ENCODE assay signal across 1 cellular context in genomic region chr10:50739618-50740350, GRCh38.
TF ChIP-seq lines count a peak whose summit lies in the region.

ASAH2B (plus strand) TSS chr10:50739936; CDS start chr10:50745131, 5,195 bp downstream.

TF ChIP-seq in K562, 482 proteins besides CTCF, POLR2A, EP300 and RAD21 (continued from another document and continues in another):
- TF ChIP-seq, protein P1, sequence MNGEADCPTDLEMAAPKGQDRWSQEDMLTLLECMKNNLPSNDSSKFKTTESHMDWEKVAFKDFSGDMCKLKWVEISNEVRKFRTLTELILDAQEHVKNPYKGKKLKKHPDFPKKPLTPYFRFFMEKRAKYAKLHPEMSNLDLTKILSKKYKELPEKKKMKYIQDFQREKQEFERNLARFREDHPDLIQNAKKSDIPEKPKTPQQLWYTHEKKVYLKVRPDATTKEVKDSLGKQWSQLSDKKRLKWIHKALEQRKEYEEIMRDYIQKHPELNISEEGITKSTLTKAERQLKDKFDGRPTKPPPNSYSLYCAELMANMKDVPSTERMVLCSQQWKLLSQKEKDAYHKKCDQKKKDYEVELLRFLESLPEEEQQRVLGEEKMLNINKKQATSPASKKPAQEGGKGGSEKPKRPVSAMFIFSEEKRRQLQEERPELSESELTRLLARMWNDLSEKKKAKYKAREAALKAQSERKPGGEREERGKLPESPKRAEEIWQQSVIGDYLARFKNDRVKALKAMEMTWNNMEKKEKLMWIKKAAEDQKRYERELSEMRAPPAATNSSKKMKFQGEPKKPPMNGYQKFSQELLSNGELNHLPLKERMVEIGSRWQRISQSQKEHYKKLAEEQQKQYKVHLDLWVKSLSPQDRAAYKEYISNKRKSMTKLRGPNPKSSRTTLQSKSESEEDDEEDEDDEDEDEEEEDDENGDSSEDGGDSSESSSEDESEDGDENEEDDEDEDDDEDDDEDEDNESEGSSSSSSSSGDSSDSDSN (IDR thresholded peaks at IDR 0.05; ENCODE audit: borderline replicate concordance in 1 of 2, low read depth in 2 of 2, low read length in 2 of 2), result peak; percentile 77 to 90; a peak in 3 of 4 replicates
- TF ChIP-seq MLX (CRISPR knock-in tag; conservative IDR thresholded peaks at IDR 0.05) (no peak), JUN (IDR thresholded peaks at IDR 0.05; ENCODE audit: borderline replicate concordance, low read depth, low read length) (peak; percentile 5; the same call in 1 of the 2 replicates), JUN (CRISPR knock-in tag; IDR thresholded peaks at IDR 0.05; ENCODE audit: borderline replicate concordance) (no peak), PHB (CRISPR knock-in tag; IDR thresholded peaks at IDR 0.05) (no peak), ZNF184 (CRISPR knock-in tag; IDR thresholded peaks at IDR 0.05) (no peak), HOMEZ (CRISPR knock-in tag; IDR thresholded peaks at IDR 0.05) (no peak), SIN3A (IDR thresholded peaks at IDR 0.05; ENCODE audit: borderline replicate concordance in 2 of 2, control insufficient read depth in 1 of 2, low read depth in 2 of 2, low read length in 2 of 2) (peak; percentile 56 to 69; a peak in 2 of 4 replicates), CBX8 (IDR thresholded peaks at IDR 0.05; ENCODE audit: borderline replicate concordance, extremely low read depth, low read depth, low read length, poor library complexity, severe bottlenecking) (no peak), SIN3B (IDR thresholded peaks at IDR 0.05; ENCODE audit: low read depth) (peak; percentile 88), NCOA4 (IDR thresholded peaks at IDR 0.05; ENCODE audit: partially characterized antibody) (no peak), KLF16 (IDR thresholded peaks at IDR 0.05) (no peak), SPI1 (IDR thresholded peaks at IDR 0.05; ENCODE audit: borderline replicate concordance, low read depth, low read length) (no peak), NR2C2 (CRISPR knock-in tag; IDR thresholded peaks at IDR 0.05) (no peak), NR2C2 (tag; IDR thresholded peaks at IDR 0.05) (peak; percentile 65), ZNF347 (CRISPR knock-in tag; IDR thresholded peaks at IDR 0.05; ENCODE audit: low read depth) (no peak), PRMT5 (CRISPR knock-in tag; IDR thresholded peaks at IDR 0.05) (no peak), NBN (IDR thresholded peaks at IDR 0.05; ENCODE audit: low read depth) (peak; percentile 77; the same call in 1 of the 2 replicates), HNRNPUL1 (IDR thresholded peaks at IDR 0.05; ENCODE audit: low read length) (no peak), SMAD1 (IDR thresholded peaks at IDR 0.05; ENCODE audit: low read depth, low read length, partially characterized antibody) (peak; percentile 51), MEF2A (IDR thresholded peaks at IDR 0.05; ENCODE audit: control insufficient read depth, low read depth, low read length) (no peak), IRF9 (tag; IDR thresholded peaks at IDR 0.05) (no peak), HDAC1 (IDR thresholded peaks at IDR 0.05) (peak in 1 of 2 experiments; percentile 79; a peak in 2 of 4 replicates), ZBTB5 (IDR thresholded peaks at IDR 0.05) (peak; percentile 97)
- TF ChIP-seq, protein P2, sequence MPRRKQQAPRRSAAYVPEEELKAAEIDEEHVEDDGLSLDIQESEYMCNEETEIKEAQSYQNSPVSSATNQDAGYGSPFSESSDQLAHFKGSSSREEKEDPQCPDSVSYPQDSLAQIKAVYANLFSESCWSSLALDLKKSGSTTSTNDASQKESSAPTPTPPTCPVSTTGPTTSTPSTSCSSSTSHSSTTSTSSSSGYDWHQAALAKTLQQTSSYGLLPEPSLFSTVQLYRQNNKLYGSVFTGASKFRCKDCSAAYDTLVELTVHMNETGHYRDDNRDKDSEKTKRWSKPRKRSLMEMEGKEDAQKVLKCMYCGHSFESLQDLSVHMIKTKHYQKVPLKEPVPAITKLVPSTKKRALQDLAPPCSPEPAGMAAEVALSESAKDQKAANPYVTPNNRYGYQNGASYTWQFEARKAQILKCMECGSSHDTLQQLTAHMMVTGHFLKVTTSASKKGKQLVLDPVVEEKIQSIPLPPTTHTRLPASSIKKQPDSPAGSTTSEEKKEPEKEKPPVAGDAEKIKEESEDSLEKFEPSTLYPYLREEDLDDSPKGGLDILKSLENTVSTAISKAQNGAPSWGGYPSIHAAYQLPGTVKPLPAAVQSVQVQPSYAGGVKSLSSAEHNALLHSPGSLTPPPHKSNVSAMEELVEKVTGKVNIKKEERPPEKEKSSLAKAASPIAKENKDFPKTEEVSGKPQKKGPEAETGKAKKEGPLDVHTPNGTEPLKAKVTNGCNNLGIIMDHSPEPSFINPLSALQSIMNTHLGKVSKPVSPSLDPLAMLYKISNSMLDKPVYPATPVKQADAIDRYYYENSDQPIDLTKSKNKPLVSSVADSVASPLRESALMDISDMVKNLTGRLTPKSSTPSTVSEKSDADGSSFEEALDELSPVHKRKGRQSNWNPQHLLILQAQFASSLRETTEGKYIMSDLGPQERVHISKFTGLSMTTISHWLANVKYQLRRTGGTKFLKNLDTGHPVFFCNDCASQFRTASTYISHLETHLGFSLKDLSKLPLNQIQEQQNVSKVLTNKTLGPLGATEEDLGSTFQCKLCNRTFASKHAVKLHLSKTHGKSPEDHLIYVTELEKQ (CRISPR knock-in tag; IDR thresholded peaks at IDR 0.05), result no peak
- TF ChIP-seq, protein P3, sequence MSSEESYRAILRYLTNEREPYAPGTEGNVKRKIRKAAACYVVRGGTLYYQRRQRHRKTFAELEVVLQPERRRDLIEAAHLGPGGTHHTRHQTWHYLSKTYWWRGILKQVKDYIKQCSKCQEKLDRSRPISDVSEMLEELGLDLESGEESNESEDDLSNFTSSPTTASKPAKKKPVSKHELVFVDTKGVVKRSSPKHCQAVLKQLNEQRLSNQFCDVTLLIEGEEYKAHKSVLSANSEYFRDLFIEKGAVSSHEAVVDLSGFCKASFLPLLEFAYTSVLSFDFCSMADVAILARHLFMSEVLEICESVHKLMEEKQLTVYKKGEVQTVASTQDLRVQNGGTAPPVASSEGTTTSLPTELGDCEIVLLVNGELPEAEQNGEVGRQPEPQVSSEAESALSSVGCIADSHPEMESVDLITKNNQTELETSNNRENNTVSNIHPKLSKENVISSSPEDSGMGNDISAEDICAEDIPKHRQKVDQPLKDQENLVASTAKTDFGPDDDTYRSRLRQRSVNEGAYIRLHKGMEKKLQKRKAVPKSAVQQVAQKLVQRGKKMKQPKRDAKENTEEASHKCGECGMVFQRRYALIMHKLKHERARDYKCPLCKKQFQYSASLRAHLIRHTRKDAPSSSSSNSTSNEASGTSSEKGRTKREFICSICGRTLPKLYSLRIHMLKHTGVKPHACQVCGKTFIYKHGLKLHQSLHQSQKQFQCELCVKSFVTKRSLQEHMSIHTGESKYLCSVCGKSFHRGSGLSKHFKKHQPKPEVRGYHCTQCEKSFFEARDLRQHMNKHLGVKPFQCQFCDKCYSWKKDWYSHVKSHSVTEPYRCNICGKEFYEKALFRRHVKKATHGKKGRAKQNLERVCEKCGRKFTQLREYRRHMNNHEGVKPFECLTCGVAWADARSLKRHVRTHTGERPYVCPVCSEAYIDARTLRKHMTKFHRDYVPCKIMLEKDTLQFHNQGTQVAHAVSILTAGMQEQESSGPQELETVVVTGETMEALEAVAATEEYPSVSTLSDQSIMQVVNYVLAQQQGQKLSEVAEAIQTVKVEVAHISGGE (CRISPR knock-in tag; IDR thresholded peaks at IDR 0.05), result peak; percentile 79 to 97 (median 81); a peak in 5 of 6 replicates
- TF ChIP-seq, protein P4, sequence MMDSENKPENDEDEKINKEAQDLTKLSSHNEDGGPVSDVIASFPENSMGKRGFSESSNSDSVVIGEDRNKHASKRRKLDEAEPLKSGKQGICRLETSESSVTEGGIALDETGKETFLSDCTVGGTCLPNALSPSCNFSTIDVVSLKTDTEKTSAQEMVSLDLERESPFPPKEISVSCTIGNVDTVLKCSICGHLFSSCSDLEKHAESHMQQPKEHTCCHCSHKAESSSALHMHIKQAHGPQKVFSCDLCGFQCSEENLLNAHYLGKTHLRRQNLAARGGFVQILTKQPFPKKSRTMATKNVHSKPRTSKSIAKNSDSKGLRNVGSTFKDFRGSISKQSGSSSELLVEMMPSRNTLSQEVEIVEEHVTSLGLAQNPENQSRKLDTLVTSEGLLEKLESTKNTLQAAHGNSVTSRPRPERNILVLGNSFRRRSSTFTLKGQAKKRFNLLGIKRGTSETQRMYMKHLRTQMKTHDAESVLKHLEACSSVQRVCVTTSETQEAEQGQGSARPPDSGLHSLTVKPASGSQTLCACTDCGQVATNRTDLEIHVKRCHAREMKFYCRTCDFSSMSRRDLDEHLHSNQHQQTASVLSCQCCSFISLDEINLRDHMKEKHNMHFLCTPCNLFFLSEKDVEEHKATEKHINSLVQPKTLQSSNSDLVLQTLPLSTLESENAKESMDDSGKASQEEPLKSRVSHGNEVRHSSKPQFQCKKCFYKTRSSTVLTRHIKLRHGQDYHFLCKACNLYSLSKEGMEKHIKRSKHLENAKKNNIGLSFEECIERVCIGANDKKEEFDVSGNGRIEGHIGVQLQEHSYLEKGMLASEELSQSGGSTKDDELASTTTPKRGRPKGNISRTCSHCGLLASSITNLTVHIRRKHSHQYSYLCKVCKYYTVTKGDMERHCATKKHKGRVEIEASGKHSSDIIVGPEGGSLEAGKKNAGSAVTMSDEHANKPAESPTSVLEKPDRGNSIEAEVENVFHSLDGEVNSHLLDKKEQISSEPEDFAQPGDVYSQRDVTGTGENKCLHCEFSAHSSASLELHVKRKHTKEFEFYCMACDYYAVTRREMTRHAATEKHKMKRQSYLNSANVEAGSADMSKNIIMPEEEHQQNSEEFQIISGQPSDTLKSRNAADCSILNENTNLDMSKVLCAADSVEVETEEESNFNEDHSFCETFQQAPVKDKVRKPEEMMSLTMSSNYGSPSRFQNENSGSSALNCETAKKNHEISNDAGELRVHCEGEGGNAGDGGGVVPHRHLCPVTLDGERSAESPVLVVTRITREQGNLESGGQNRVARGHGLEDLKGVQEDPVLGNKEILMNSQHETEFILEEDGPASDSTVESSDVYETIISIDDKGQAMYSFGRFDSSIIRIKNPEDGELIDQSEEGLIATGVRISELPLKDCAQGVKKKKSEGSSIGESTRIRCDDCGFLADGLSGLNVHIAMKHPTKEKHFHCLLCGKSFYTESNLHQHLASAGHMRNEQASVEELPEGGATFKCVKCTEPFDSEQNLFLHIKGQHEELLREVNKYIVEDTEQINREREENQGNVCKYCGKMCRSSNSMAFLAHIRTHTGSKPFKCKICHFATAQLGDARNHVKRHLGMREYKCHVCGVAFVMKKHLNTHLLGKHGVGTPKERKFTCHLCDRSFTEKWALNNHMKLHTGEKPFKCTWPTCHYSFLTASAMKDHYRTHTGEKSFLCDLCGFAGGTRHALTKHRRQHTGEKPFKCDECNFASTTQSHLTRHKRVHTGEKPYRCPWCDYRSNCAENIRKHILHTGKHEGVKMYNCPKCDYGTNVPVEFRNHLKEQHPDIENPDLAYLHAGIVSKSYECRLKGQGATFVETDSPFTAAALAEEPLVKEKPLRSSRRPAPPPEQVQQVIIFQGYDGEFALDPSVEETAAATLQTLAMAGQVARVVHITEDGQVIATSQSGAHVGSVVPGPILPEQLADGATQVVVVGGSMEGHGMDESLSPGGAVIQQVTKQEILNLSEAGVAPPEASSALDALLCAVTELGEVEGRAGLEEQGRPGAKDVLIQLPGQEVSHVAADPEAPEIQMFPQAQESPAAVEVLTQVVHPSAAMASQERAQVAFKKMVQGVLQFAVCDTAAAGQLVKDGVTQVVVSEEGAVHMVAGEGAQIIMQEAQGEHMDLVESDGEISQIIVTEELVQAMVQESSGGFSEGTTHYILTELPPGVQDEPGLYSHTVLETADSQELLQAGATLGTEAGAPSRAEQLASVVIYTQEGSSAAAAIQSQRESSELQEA (IDR thresholded peaks at IDR 0.05; ENCODE audit: low read depth), result no peak
- TF ChIP-seq, protein P5, sequence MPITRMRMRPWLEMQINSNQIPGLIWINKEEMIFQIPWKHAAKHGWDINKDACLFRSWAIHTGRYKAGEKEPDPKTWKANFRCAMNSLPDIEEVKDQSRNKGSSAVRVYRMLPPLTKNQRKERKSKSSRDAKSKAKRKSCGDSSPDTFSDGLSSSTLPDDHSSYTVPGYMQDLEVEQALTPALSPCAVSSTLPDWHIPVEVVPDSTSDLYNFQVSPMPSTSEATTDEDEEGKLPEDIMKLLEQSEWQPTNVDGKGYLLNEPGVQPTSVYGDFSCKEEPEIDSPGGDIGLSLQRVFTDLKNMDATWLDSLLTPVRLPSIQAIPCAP (CRISPR knock-in tag; IDR thresholded peaks at IDR 0.05; ENCODE audit: borderline replicate concordance), result no peak; the same call in 1 of the 2 replicates
